Comparison of ENCODE assay signal across 24 cellular contexts in genomic region chr19:5782945-5783919, GRCh38. TPM values are rescaled to one million over a fixed set of nuclear protein-coding genes. Genes with fewer than 3 reads are reported as not detected.
"Had no signal": no experiment of that assay in that cellular context is flagged by ENCODE, and none has a peak within 500 bp of the region (broad histone marks: within the 10 kb centered on the region; RNA-seq: fewer than 3 reads in every experiment).

No MANE protein-coding gene starts in this region.

- H3K27me3 ChIP-seq: neutrophil, pancreas, right atrium auricular region, suprapubic skin, tibial nerve had no signal

- H3K4me3 Mint-ChIP-seq: activated CD4-positive, alpha-beta memory T cell treated with anti-CD3 and anti-CD28 coated beads, Interleukin-2, amount 10 ng/mL, durations not matched to agents 7 days and 5 days; activated CD4-positive, alpha-beta T cell treated with anti-CD3 and anti-CD28 coated beads, Interleukin-2, amount 10 ng/mL, durations not matched to agents 24 days and 14 days; brain; nephron; stimulated activated naive CD8-positive, alpha-beta T cell treated with anti-CD3 and anti-CD28 coated beads, Interleukin-15, Interleukin-2, amounts not matched to agents 100 ng/mL and 50 ng/mL, for 24 hours; T-helper 1 cell treated with Interleukin-12 subunit alpha and Interleukin-12 subunit beta and Interleukin-4 antibody, amounts not matched to agents 30 μg/mL and 1 μg/mL, for 36 hours had no signal

- H3K27ac Mint-ChIP-seq: activated CD4-positive, alpha-beta memory T cell treated with anti-CD3 and anti-CD28 coated beads, Interleukin-2, amount 10 ng/mL, durations not matched to agents 7 days and 5 days; activated CD4-positive, alpha-beta T cell treated with anti-CD3 and anti-CD28 coated beads, Interleukin-2, amount 10 ng/mL, durations not matched to agents 24 days and 14 days; brain; nephron; stimulated activated naive CD8-positive, alpha-beta T cell treated with anti-CD3 and anti-CD28 coated beads, Interleukin-15, Interleukin-2, amounts not matched to agents 100 ng/mL and 50 ng/mL, for 24 hours; T-helper 1 cell treated with Interleukin-12 subunit alpha and Interleukin-12 subunit beta and Interleukin-4 antibody, amounts not matched to agents 30 μg/mL and 1 μg/mL, for 36 hours had no signal

- H3K9me3 ChIP-seq: neutrophil, pancreas, psoas muscle, right atrium auricular region, suprapubic skin, tibial nerve had no signal

- ATAC-seq: activated CD4-positive, CD25-positive, alpha-beta regulatory T cell treated with anti-CD3 and anti-CD28 coated beads, Interleukin-2, amount 50 U/mL, for 24 hours had no signal

- H3K4me1 ChIP-seq: pancreas, psoas muscle, right atrium auricular region, suprapubic skin, tibial nerve had no signal

- H3K27ac ChIP-seq: neutrophil, pancreas, psoas muscle, right atrium auricular region, suprapubic skin, tibial nerve had no signal

- H3K4me3 ChIP-seq: pancreas, psoas muscle, right atrium auricular region, suprapubic skin, tibial nerve had no signal

- H3K27me3 Mint-ChIP-seq: activated CD4-positive, alpha-beta memory T cell treated with anti-CD3 and anti-CD28 coated beads, Interleukin-2, amount 10 ng/mL, durations not matched to agents 7 days and 5 days; activated CD4-positive, alpha-beta T cell treated with anti-CD3 and anti-CD28 coated beads, Interleukin-2, amount 10 ng/mL, durations not matched to agents 24 days and 14 days; stimulated activated naive CD8-positive, alpha-beta T cell treated with anti-CD3 and anti-CD28 coated beads, Interleukin-15, Interleukin-2, amounts not matched to agents 100 ng/mL and 50 ng/mL, for 24 hours had no signal

- DNase-seq: activated CD4-positive, alpha-beta memory T cell treated with anti-CD3 and anti-CD28 coated beads, Interleukin-2, amount 10 ng/mL, durations not matched to agents 7 days and 5 days; activated CD4-positive, alpha-beta T cell treated with anti-CD3 and anti-CD28 coated beads, Interleukin-2, amount 10 ng/mL, durations not matched to agents 24 days and 14 days; activated effector memory CD4-positive, alpha-beta T cell treated with anti-CD3 and anti-CD28 coated beads, Interleukin-2, amount 50 U/mL, for 16 hours; activated naive CD4-positive, alpha-beta T cell treated with anti-CD3 and anti-CD28 coated beads, Interleukin-2, amount 50 U/mL, for 16 hours; anterior cingulate cortex; central memory CD4-positive, alpha-beta T cell; dermis blood vessel endothelial cell; effector CD8-positive, alpha-beta T cell; foreskin melanocyte; glutamatergic neuron; hippocampal formation; midbrain; psoas muscle; stimulated activated CD4-positive, alpha-beta T cell treated with anti-CD3 and anti-CD28 coated beads, Interleukin-4, amount 100 ng/mL, for 24 hours had no signal

- H3K9me3 Mint-ChIP-seq: activated CD4-positive, alpha-beta memory T cell treated with anti-CD3 and anti-CD28 coated beads, Interleukin-2, amount 10 ng/mL, durations not matched to agents 7 days and 5 days; activated CD4-positive, alpha-beta T cell treated with anti-CD3 and anti-CD28 coated beads, Interleukin-2, amount 10 ng/mL, durations not matched to agents 24 days and 14 days; brain; nephron; stimulated activated naive CD8-positive, alpha-beta T cell treated with anti-CD3 and anti-CD28 coated beads, Interleukin-15, Interleukin-2, amounts not matched to agents 100 ng/mL and 50 ng/mL, for 24 hours; T-helper 1 cell treated with Interleukin-12 subunit alpha and Interleukin-12 subunit beta and Interleukin-4 antibody, amounts not matched to agents 30 μg/mL and 1 μg/mL, for 36 hours had no signal

- H3K4me1 Mint-ChIP-seq: activated CD4-positive, alpha-beta memory T cell treated with anti-CD3 and anti-CD28 coated beads, Interleukin-2, amount 10 ng/mL, durations not matched to agents 7 days and 5 days; activated CD4-positive, alpha-beta T cell treated with anti-CD3 and anti-CD28 coated beads, Interleukin-2, amount 10 ng/mL, durations not matched to agents 24 days and 14 days; brain; nephron had no signal

RNA-seq across cellular contexts. Expression of gene NRTN, which starts 21.6 kb away (rescaled TPM):
- total RNA-seq: psoas muscle, tibial nerve had no signal
- polyA plus RNA-seq: psoas muscle had no signal

RNA-seq across cellular contexts. Expression of gene FUT6, which starts 56.3 kb away (rescaled TPM):
- total RNA-seq: activated CD4-positive, alpha-beta memory T cell treated with anti-CD3 and anti-CD28 coated beads, Interleukin-2, amount 10 ng/mL, durations not matched to agents 7 days and 5 days; activated CD4-positive, alpha-beta T cell treated with anti-CD3 and anti-CD28 coated beads, Interleukin-2, amount 10 ng/mL, durations not matched to agents 24 days and 14 days; dermis blood vessel endothelial cell; psoas muscle; right atrium auricular region; tibial nerve had no signal
